ENCODE assay signal across 23 cellular contexts in the genomic region with DNA sequence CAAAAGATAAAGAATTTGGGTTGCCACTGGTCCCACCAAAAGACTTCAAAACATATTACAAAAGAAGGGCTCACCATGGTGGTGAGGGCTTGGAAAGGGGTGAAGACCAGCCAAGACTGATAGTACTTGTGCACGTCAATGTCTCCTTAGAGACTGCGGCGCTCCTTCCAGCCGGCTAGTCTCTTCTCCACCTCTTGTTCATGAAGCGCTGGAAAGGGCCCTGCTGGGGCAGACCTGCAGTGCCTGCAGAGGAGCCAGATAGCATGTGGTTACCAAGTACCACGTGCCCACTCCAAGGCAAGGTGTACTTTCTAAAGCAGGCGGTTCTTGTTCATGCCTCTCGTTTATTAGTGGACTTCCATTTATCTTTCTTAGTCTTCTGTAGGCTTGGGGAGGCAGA.
"Had no signal": no experiment of that assay in that cellular context is flagged by ENCODE, and none has a peak within 500 bp of the region (broad histone marks: within the 10 kb centered on the region; RNA-seq: fewer than 3 reads in every experiment).

No MANE protein-coding gene starts in this region.

- H3K4me1 ChIP-seq: lower lobe of right lung had no signal

- H3K4me3 ChIP-seq: coronary artery, dorsolateral prefrontal cortex, esophagus muscularis mucosa, gastroesophageal sphincter, heart right ventricle, left lung, lower lobe of right lung had no signal

- H3K9me3 ChIP-seq: esophagus muscularis mucosa, gastroesophageal sphincter, heart right ventricle, left lung, lower lobe of right lung had no signal

- FAIRE-seq: colon, endothelial cell of umbilical vein, frontal cortex, islet of Langerhans, keratinocyte had no signal

- H3K27me3 ChIP-seq: dorsolateral prefrontal cortex, esophagus muscularis mucosa, foreskin keratinocyte, gastroesophageal sphincter, heart right ventricle, left lung had no signal

- DNase-seq: dermis blood vessel endothelial cell; dorsolateral prefrontal cortex; effector CD4-positive, alpha-beta T cell; effector memory CD4-positive, alpha-beta T cell; foreskin keratinocyte; glutamatergic neuron; head of caudate nucleus; heart right ventricle; hippocampal formation; left cardiac atrium; left ventricle myocardium superior; lower lobe of right lung; mesendoderm; midbrain had no signal

- H3K36me3 ChIP-seq: esophagus muscularis mucosa, gastroesophageal sphincter, heart right ventricle, left lung, lower lobe of right lung had no signal

- ATAC-seq: foreskin keratinocyte, gastroesophageal sphincter, heart right ventricle, left cardiac atrium, left lung, left ventricle myocardium superior, lower lobe of right lung had no signal

- H3K27ac ChIP-seq: coronary artery, dorsolateral prefrontal cortex, esophagus muscularis mucosa, foreskin keratinocyte, gastroesophageal sphincter, left lung, lower lobe of right lung had no signal
